ENCODE assay signal across 19 cellular contexts in the genomic region with DNA sequence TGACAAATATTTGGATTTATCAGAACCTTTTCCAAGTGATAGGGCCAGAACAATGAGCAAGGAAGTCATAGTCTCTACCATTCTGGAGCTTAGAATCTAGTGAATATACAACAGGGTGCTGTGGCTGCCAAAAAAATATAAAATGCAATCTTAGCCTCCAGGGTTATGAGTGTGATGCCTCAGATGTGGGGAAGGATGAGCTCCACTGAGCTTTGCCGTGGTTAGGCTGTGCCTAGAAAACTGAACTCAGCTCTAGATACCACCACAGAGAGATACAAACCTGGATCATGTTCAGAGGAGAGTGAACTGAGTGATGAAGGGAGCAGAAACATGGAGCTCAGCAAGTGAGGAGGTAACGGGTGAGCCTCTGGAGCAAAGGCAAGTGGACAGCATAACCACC.
DNase-seq lines count a peak whose midpoint lies in the region; ATAC-seq and TF ChIP-seq lines count a peak whose summit lies in the region.
"Had no signal": no experiment of that assay in that cellular context is flagged by ENCODE, and none has a peak within 500 bp of the region (broad histone marks: within the 10 kb centered on the region; RNA-seq: fewer than 3 reads in every experiment).

No MANE protein-coding gene starts in this region.

- H3K4ac ChIP-seq in trophoblast cell (ENCODE audit: low read depth, low read length) = no peak overlapping the region

- no peak overlapping the region for H3K23ac ChIP-seq in trophoblast cell (ENCODE audit: low read length)

- H3K9me3 ChIP-seq in Caco-2 = no peaks in the 10 kb centered on the region
- no peaks in the 10 kb centered on the region for H3K9me3 ChIP-seq in PC-3 (ENCODE audit: low read length)
- H3K9me3 ChIP-seq in trophoblast cell (ENCODE audit: insufficient read depth, low read depth, low read length) = peaks cover 1% of the 10 kb centered on the region
- H3K9me3 ChIP-seq: heart left ventricle had no signal

- H3K27me3 ChIP-seq in Caco-2 (replicated peaks; ENCODE audit: control insufficient read depth, insufficient read depth, low read length) (no peaks in the 10 kb centered on the region), PC-3 (ENCODE audit: low read length) (no peaks in the 10 kb centered on the region), trophoblast cell (ENCODE audit: insufficient read depth, low read length) (no peaks in the 10 kb centered on the region)
- H3K27me3 ChIP-seq: heart left ventricle had no signal

- no peaks in the 10 kb centered on the region for H3K9me3 Mint-ChIP-seq in Caco-2 (ENCODE audit: unreplicated experiment)
- H3K9me3 Mint-ChIP-seq in activated CD4-positive, alpha-beta memory T cell treated with anti-CD3 and anti-CD28 coated beads, Interleukin-2, amount 10 ng/mL, durations not matched to agents 7 days and 5 days = no peaks in the 10 kb centered on the region
- H3K9me3 Mint-ChIP-seq: mesothelial cell of epicardium had no signal

- H3K9ac ChIP-seq in PC-3 (ENCODE audit: low read length) = peak overlapping the region; percentile 6; the same call in 1 of the 2 replicates
- no peak overlapping the region for H3K9ac ChIP-seq in trophoblast cell (ENCODE audit: low read length)

- H3K9me2 ChIP-seq in PC-3 (replicated peaks; ENCODE audit: low read length) = no peaks in the 10 kb centered on the region

- no peak overlapping the region for H4K8ac ChIP-seq in trophoblast cell (ENCODE audit: low read depth, low read length)

- H2AK5ac ChIP-seq in trophoblast cell (ENCODE audit: low read length) = peak overlapping the region; percentile 71

- H2AFZ ChIP-seq in PC-3 (ENCODE audit: low read length) (no peak overlapping the region), trophoblast cell (ENCODE audit: insufficient read depth, low read length, poor library complexity) (no peak overlapping the region)

- no peaks in the 10 kb centered on the region for H3K36me3 Mint-ChIP-seq in Caco-2 (ENCODE audit: insufficient read depth, unreplicated experiment)
- peaks cover 33% of the 10 kb centered on the region for H3K36me3 Mint-ChIP-seq in activated CD4-positive, alpha-beta memory T cell treated with anti-CD3 and anti-CD28 coated beads, Interleukin-2, amount 10 ng/mL, durations not matched to agents 7 days and 5 days (ENCODE audit: low read depth)
- H3K36me3 Mint-ChIP-seq: mesothelial cell of epicardium had no signal

- H3K4me1 Mint-ChIP-seq in Caco-2 (ENCODE audit: low read depth, unreplicated experiment) = peaks cover 34% of the 10 kb centered on the region
- peaks cover 49% of the 10 kb centered on the region for H3K4me1 Mint-ChIP-seq in activated CD4-positive, alpha-beta memory T cell treated with anti-CD3 and anti-CD28 coated beads, Interleukin-2, amount 10 ng/mL, durations not matched to agents 7 days and 5 days

- H3K79me2 ChIP-seq in PC-3 (ENCODE audit: low read length) (peaks cover 5% of the 10 kb centered on the region; the same call in 1 of the 2 replicates), trophoblast cell (ENCODE audit: control insufficient read depth, insufficient read depth, low read length, poor library complexity) (peaks cover 9% of the 10 kb centered on the region)

- H2BK12ac ChIP-seq in trophoblast cell (ENCODE audit: low read length) = peak overlapping the region; percentile 86

- no TSS peak for BruUV-seq in Caco-2 (replicated peaks; lab: Mats Ljungman, UMichigan)
- no TSS peak for BruUV-seq in PC-3 (replicated peaks; lab: Mats Ljungman, UMichigan)

- no CpG with 5 or more reads among the region's 2 CpGs for WGBS in trophoblast cell (ENCODE audit: extremely low coverage, insufficient coverage, insufficient read length)

- POLR2A ChIA-PET in Caco-2 (lab: Charles Lee) (no interaction called here), PC-3 (lab: Charles Lee; ENCODE audit: unreplicated experiment) (interaction anchor here (1.0 kb wide), 1 partner anchor 37 kb away, joined by 6 read pairs; no protein-coding TSS in a partner anchor)
- POLR2A ChIA-PET in activated CD4-positive, alpha-beta memory T cell treated with anti-CD3 and anti-CD28 coated beads, Interleukin-2, amount 10 ng/mL, durations not matched to agents 7 days and 5 days (lab: Charles Lee) = interaction anchor here (0.7 to 1.5 kb wide), 6 partner anchors 9 to 177 kb away, joined by 3 to 4 read pairs (median 4); no protein-coding TSS in a partner anchor

- H3K4me3 Mint-ChIP-seq in Caco-2 (ENCODE audit: unreplicated experiment) = peak overlapping the region; percentile 18
- no peak overlapping the region for H3K4me3 Mint-ChIP-seq in activated CD4-positive, alpha-beta memory T cell treated with anti-CD3 and anti-CD28 coated beads, Interleukin-2, amount 10 ng/mL, durations not matched to agents 7 days and 5 days
- H3K4me3 Mint-ChIP-seq: mesothelial cell of epicardium had no signal

- H2BK120ac ChIP-seq in trophoblast cell (ENCODE audit: insufficient read depth, low read length, poor library complexity) = peak overlapping the region; percentile 25

- H3K14ac ChIP-seq in trophoblast cell (ENCODE audit: low read length) = peak overlapping the region; percentile 53

- H3K27ac Mint-ChIP-seq in Caco-2 (ENCODE audit: unreplicated experiment) = peak overlapping the region; percentile 20
- no peak overlapping the region for H3K27ac Mint-ChIP-seq in activated CD4-positive, alpha-beta memory T cell treated with anti-CD3 and anti-CD28 coated beads, Interleukin-2, amount 10 ng/mL, durations not matched to agents 7 days and 5 days
- H3K27ac Mint-ChIP-seq: mesothelial cell of epicardium had no signal

- H3K4me3 ChIP-seq in Caco-2 (ENCODE audit: low read depth, low read length) (no peak overlapping the region), PC-3 (ENCODE audit: low read length) (no peak overlapping the region), trophoblast cell (ENCODE audit: low read depth, low read length) (no peak overlapping the region)
- H3K4me3 ChIP-seq: heart left ventricle had no signal

- no peak overlapping the region for H4K12ac ChIP-seq in trophoblast cell (ENCODE audit: low read depth, low read length)

- no peaks in the 10 kb centered on the region for H3K27me3 Mint-ChIP-seq in Caco-2 (ENCODE audit: insufficient read depth, unreplicated experiment)
- H3K27me3 Mint-ChIP-seq in activated CD4-positive, alpha-beta memory T cell treated with anti-CD3 and anti-CD28 coated beads, Interleukin-2, amount 10 ng/mL, durations not matched to agents 7 days and 5 days = no peaks in the 10 kb centered on the region

- H3K27ac ChIP-seq in PC-3 (ENCODE audit: low read length) = peak overlapping the region; percentile 95
- H3K27ac ChIP-seq in epithelial cell of prostate = peak overlapping the region; percentile 12
- no peak overlapping the region for H3K27ac ChIP-seq in trophoblast cell (ENCODE audit: low read depth, low read length)
- H3K27ac ChIP-seq: heart left ventricle had no signal

- H3K79me1 ChIP-seq in trophoblast cell (ENCODE audit: low read length) = peaks cover 43% of the 10 kb centered on the region

- H3F3A ChIP-seq in PC-3 (ENCODE audit: low read length, unreplicated experiment) = peaks cover 20% of the 10 kb centered on the region

- DNase-seq in Caco-2 (no peak), PC-3 (no peak), epithelial cell of prostate (ENCODE audit: low read depth, low spot score) (no peak), trophoblast cell (no peak), HuH-7 (ENCODE audit: low spot score) (no peak), Ammon's horn (ENCODE audit: low spot score) (no peak)
- no peak for DNase-seq in activated CD4-positive, alpha-beta memory T cell treated with anti-CD3 and anti-CD28 coated beads, Interleukin-2, amount 10 ng/mL, durations not matched to agents 7 days and 5 days
- DNase-seq: activated CD4-positive, alpha-beta T cell treated with anti-CD3 and anti-CD28 coated beads, Interleukin-2, amount 50 U/mL, for 1 hour; activated CD8-positive, alpha-beta memory T cell treated with anti-CD3 and anti-CD28 coated beads, Interleukin-2, amount 50 U/mL, for 48 hours; activated gamma-delta T cell treated with Interleukin-2 at 50 U/mL for 16 hours; anterior cingulate cortex; dermis blood vessel endothelial cell; heart left ventricle; Karpas-422; NCI-H187; NCI-H226; NCI-H82 had no signal

- no peak for ATAC-seq in PC-3
- ATAC-seq: heart left ventricle, left lobe of liver had no signal

- CTCF ChIA-PET in Caco-2 (lab: Charles Lee) (interaction anchor here (0.6 kb wide), 1 partner anchor 98 kb away, joined by 4 read pairs; no protein-coding TSS in a partner anchor), PC-3 (lab: Charles Lee) (interaction anchor here (0.5 to 0.7 kb wide), 2 partner anchors 102 to 233 kb away, joined by 3 to 7 read pairs; no protein-coding TSS in a partner anchor)
- CTCF ChIA-PET in activated CD4-positive, alpha-beta memory T cell treated with anti-CD3 and anti-CD28 coated beads, Interleukin-2, amount 10 ng/mL, durations not matched to agents 7 days and 5 days (lab: Charles Lee) = interaction anchor here (1.6 kb wide), 1 partner anchor 81 kb away, joined by 4 read pairs; no protein-coding TSS in a partner anchor

- H4K20me1 ChIP-seq in PC-3 (ENCODE audit: low read length) = no peaks in the 10 kb centered on the region

- intact Hi-C loops in Caco-2 (cut with micrococcal nuclease; ENCODE audit: unreplicated experiment) (no loop called here), PC-3 (cut with micrococcal nuclease) (no loop called here)

- H2BK5ac ChIP-seq in trophoblast cell (ENCODE audit: low read depth, low read length, poor library complexity) = peak overlapping the region; percentile 8

- H3K4me1 ChIP-seq in Caco-2 (peaks cover 37% of the 10 kb centered on the region), PC-3 (ENCODE audit: insufficient read depth, low read length) (peaks cover 90% of the 10 kb centered on the region), trophoblast cell (ENCODE audit: control insufficient read depth in 1 of 2, insufficient read depth in 2 of 2, low read length in 2 of 2) (peaks cover 18 to 31% of the 10 kb centered on the region in 2 experiments)

- H3K4me2 ChIP-seq in PC-3 (ENCODE audit: low read length) (no peak overlapping the region), trophoblast cell (ENCODE audit: low read length) (no peak overlapping the region)

- H3K36me3 ChIP-seq in Caco-2 (ENCODE audit: control insufficient read depth, insufficient read depth, low read length) (no peaks in the 10 kb centered on the region), PC-3 (ENCODE audit: low read depth, low read length) (no peaks in the 10 kb centered on the region), trophoblast cell (ENCODE audit: control insufficient read depth in 1 of 2, insufficient read depth in 2 of 2, low read length in 2 of 2) (peaks cover 2% of the 10 kb centered on the region in 2 experiments)
- H3K36me3 ChIP-seq: heart left ventricle had no signal

- TF ChIP-seq CTCF in Caco-2 (IDR thresholded peaks at IDR 0.05; ENCODE audit: insufficient read depth in 1 of 2, low read depth in 1 of 2, low read length in 1 of 2, severe bottlenecking in 1 of 2, unreplicated experiment in 1 of 2) (no peak), PC-3 (conservative IDR thresholded peaks at IDR 0.05; ENCODE audit: low read depth, low read length) (no peak)

- H3K18ac ChIP-seq in trophoblast cell (ENCODE audit: low read length) = peak overlapping the region; percentile 11

- H4K91ac ChIP-seq in trophoblast cell (ENCODE audit: low read depth, low read length) = peak overlapping the region; percentile 13
